Comparison of ENCODE assay signal across 8 cellular contexts in genomic region chr16:30698816-30699614, GRCh38. TPM values are rescaled to one million over a fixed set of nuclear protein-coding genes. Genes with fewer than 3 reads are reported as not detected.
DNase-seq lines count a peak whose midpoint lies in the region; ATAC-seq and TF ChIP-seq lines count a peak whose summit lies in the region.

SRCAP (plus strand) TSS chr16:30699171; CDS start chr16:30700825, 1,654 bp downstream.

- H3K9me3 ChIP-seq in ascending aorta (no peaks in the 10 kb centered on the region), right cardiac atrium (ENCODE audit: control insufficient read depth, low read length) (no peaks in the 10 kb centered on the region)

- TF ChIP-seq POLR2A in GM15510 (IDR thresholded peaks at IDR 0.05; ENCODE audit: borderline replicate concordance, extremely low read depth, insufficient read length): peak; percentile 79

- H3K27me3 ChIP-seq in ascending aorta (no peaks in the 10 kb centered on the region), right cardiac atrium (ENCODE audit: control insufficient read depth, insufficient read depth) (no peaks in the 10 kb centered on the region)

- H3K4me1 ChIP-seq in ascending aorta: peaks cover 8 to 12% of the 10 kb centered on the region in 2 donors
- H3K4me1 ChIP-seq in right cardiac atrium (ENCODE audit: control insufficient read depth, insufficient read depth, low read length): peaks cover 2% of the 10 kb centered on the region
- no peaks in the 10 kb centered on the region for H3K4me1 ChIP-seq in urinary bladder (ENCODE audit: insufficient read depth)

- WGBS in right cardiac atrium: under 1% methylated on average over 57 of the region's 57 CpGs
- under 1% methylated on average over 57 of the region's 57 CpGs for WGBS in urinary bladder

- H3K36me3 ChIP-seq in ascending aorta (peaks cover 36 to 39% of the 10 kb centered on the region in 2 donors), urinary bladder (ENCODE audit: insufficient read depth) (peaks cover 7% of the 10 kb centered on the region)

- TF ChIP-seq CTCF in ascending aorta (IDR thresholded peaks at IDR 0.05): no peak

- H3K4me3 ChIP-seq in ascending aorta: peak within 1 kb of the TSS; percentile 89 to 90
- H3K4me3 ChIP-seq in right cardiac atrium (ENCODE audit: low read length): peak within 1 kb of the TSS; percentile 85
- peak within 1 kb of the TSS; percentile 82 for H3K4me3 ChIP-seq in urinary bladder (ENCODE audit: low read depth, low read length)

- H3K27ac ChIP-seq in ascending aorta (peak within 1 kb of the TSS; percentile 97 to 100), right cardiac atrium (ENCODE audit: low read length) (peak within 1 kb of the TSS; percentile 98), urinary bladder (ENCODE audit: low read depth) (peak within 1 kb of the TSS; percentile 100)

- intact Hi-C loops in ascending aorta (cut with DNase I): loop anchor here (1.0 to 2.0 kb wide), 7 partner anchors 41 to 198 kb away; partner anchors contain the start of genes CFAP119, CTF1, FBRS and PHKG2
- intact Hi-C loops in right cardiac atrium (cut with DNase I): no loop called here

- ATAC-seq in HG02852 (IDR thresholded peaks at IDR 0.05; ENCODE audit: unreplicated experiment) (peak; percentile 30), right cardiac atrium (peak; percentile 82 to 85)

- DNase-seq in NCI-H146 (lab: John Stamatoyannopoulos, UW) (peak; percentile 87), T-helper 22 cell (ENCODE audit: low read depth) (peak; percentile 67), ascending aorta (ENCODE audit: low spot score in 2 of 2) (peak; percentile 63 to 93), right cardiac atrium (peak; percentile 91 to 95 (median 95)), pulmonary artery endothelial cell (ENCODE audit: low read depth, low spot score) (peak; percentile 55)

RNA-seq across cellular contexts. Expression of gene SRCAP, which starts in this region (rescaled TPM):
- 24.5 TPM for total RNA-seq in ascending aorta
- total RNA-seq in right cardiac atrium: 10 to 100 TPM; 43.5 to 61.2 (median 46.4) TPM
- polyA plus RNA-seq in right cardiac atrium: 27.6 TPM
- 33.4 and 42.6 TPM in 2 replicates for total RNA-seq in pulmonary artery endothelial cell
- 15.0 TPM for total RNA-seq in urinary bladder
- 20.3 TPM for polyA plus RNA-seq in urinary bladder

Comparison
In these comparisons a context has a peak if more than half of its experiments do, and no peak if none do; other contexts are left out.
1. Peak in every context shown above with its lines: DNase-seq, ATAC-seq, H3K4me3 ChIP-seq and H3K27ac ChIP-seq.